In genomic region chr1:109808703-109809102, GRCh38 we compare ENCODE assay signal across 16 cellular contexts. TPM values are rescaled to one million over a fixed set of nuclear protein-coding genes. Genes with fewer than 3 reads are reported as not detected.
"Had no signal": no experiment of that assay in that cellular context is flagged by ENCODE, and none has a peak within 500 bp of the region (broad histone marks: within the 10 kb centered on the region; RNA-seq: fewer than 3 reads in every experiment).

No MANE protein-coding gene starts in this region.

- ATAC-seq: activated CD8-positive, alpha-beta memory T cell treated with anti-CD3 and anti-CD28 coated beads, Interleukin-2, amount 10 ng/mL, durations not matched to agents 7 days and 5 days; activated T-cell treated with anti-CD3 and anti-CD28 coated beads, Interleukin-2, amount 50 U/mL, for 4 hours; left lobe of liver had no signal

- H3K27ac ChIP-seq: coronary artery, pancreas, uterus had no signal

- FAIRE-seq: frontal cortex, pancreas had no signal

- H3K27me3 ChIP-seq: heart left ventricle, pancreas, uterus had no signal

- H3K9me3 ChIP-seq: heart left ventricle, pancreas, uterus had no signal

- H3K36me3 ChIP-seq: heart left ventricle, pancreas, uterus had no signal

- DNase-seq: activated CD4-positive, alpha-beta T cell treated with anti-CD3 and anti-CD28 coated beads, Interleukin-2, amount 50 U/mL, for 48 hours; activated CD8-positive, alpha-beta memory T cell treated with anti-CD3 and anti-CD28 coated beads, Interleukin-2, amount 10 ng/mL, durations not matched to agents 7 days and 5 days; activated T-cell treated with anti-CD3 and anti-CD28 coated beads, Interleukin-2, amount 50 U/mL, for 4 hours; caudate nucleus; effector CD8-positive, alpha-beta T cell; heart left ventricle; pancreas; stimulated activated CD4-positive, alpha-beta T cell treated with anti-CD3 and anti-CD28 coated beads, Interleukin-15, amount 100 ng/mL, for 24 hours; stimulated activated CD4-positive, alpha-beta T cell treated with anti-CD3 and anti-CD28 coated beads, Interleukin-4, amount 100 ng/mL, for 24 hours; uterus had no signal

- H3K4me1 ChIP-seq: pancreas, uterus had no signal

- H3K4me3 ChIP-seq: coronary artery, heart left ventricle, pancreas, uterus had no signal

RNA-seq across cellular contexts. Expression of gene EPS8L3, which starts 45.0 kb away (rescaled TPM):
- total RNA-seq: activated CD8-positive, alpha-beta memory T cell treated with anti-CD3 and anti-CD28 coated beads, Interleukin-2, amount 10 ng/mL, durations not matched to agents 7 days and 5 days; activated T-cell treated with anti-CD3 and anti-CD28 coated beads, Interleukin-2, amount 50 U/mL, for 4 hours; fibroblast of lung; frontal cortex; neural crest cell; T-helper 2 cell treated with Interferon-gamma antibody and Interleukin-4, amounts not matched to agents 100 ng/mL and 5 ng/mL, for 36 hours had no signal
- polyA plus RNA-seq: fibroblast of lung had no signal
